In the genomic region with DNA sequence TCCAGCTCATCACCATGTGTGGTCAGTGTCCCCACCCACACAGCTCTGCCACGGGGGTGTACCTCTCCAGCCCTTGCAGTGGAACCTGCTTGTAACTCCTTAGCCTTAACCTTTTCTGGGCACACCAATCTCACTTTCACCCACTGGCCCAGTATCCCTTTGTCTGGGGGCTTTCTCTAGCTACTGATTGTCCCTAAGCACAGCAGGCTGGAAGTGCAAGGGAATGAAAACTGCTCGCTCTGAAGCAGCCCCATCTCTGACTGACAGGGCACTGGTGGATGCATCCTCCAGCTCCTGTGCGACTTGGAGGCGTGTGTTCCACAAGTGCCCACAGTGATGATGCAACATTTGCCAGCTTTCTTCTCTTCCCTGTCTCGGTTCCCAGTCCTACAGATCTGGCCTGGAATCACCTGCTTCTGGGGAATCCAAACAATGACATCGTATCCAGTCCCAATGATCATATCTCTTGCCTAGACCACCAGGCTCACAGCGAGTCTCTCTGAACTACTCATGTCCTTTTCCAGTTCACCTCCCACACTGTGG, we compare ENCODE assay signal across 24 cellular contexts. TPM values are rescaled to one million over a fixed set of nuclear protein-coding genes. Genes with fewer than 3 reads are reported as not detected.
A peak's percentile ranks its signal among the peaks of the same experiment; 100 is the strongest.
DNase-seq lines count a peak whose midpoint lies in the region; ATAC-seq, FAIRE-seq and TF ChIP-seq lines count a peak whose summit lies in the region.
"Had no signal": no experiment of that assay in that cellular context is flagged by ENCODE, and none has a peak within 500 bp of the region (broad histone marks: within the 10 kb centered on the region; RNA-seq: fewer than 3 reads in every experiment).

No MANE protein-coding gene starts in this region.

- H3K4me1 ChIP-seq in esophagus muscularis mucosa: peaks cover 14 to 48% (median 21%) of the 10 kb centered on the region in 4 donors

- no peaks in the 10 kb centered on the region for H3K36me3 Mint-ChIP-seq in neural crest cell (ENCODE audit: low read depth)
- no peaks in the 10 kb centered on the region for H3K36me3 Mint-ChIP-seq in activated CD8-positive, alpha-beta T cell treated with anti-CD3 and anti-CD28 coated beads, Interleukin-2, amount 10 ng/mL, durations not matched to agents 7 days and 5 days (ENCODE audit: low read depth)
- H3K36me3 Mint-ChIP-seq: CD4-positive, alpha-beta memory T cell; IgD-negative memory B cell; memory B cell; natural killer cell treated with Interleukin-12 subunit alpha and Interleukin-12 subunit beta and Interleukin-15 and Interleukin-18, amount 100 ng/mL, for 72 hours had no signal

- H3K36me3 ChIP-seq in esophagus muscularis mucosa: no peaks in the 10 kb centered on the region
- H3K36me3 ChIP-seq: gastroesophageal sphincter, SJCRH30 had no signal

- H3K4me3 ChIP-seq in esophagus muscularis mucosa: no peak overlapping the region
- H3K4me3 ChIP-seq: gastroesophageal sphincter, SJCRH30 had no signal

- H3K27ac ChIP-seq in esophagus muscularis mucosa (replicated peaks in 1 of 4): no peak overlapping the region
- H3K27ac ChIP-seq: gastroesophageal sphincter, SJCRH30 had no signal

- 86% methylated on average over 7 of the region's 7 CpGs for WGBS in esophagus muscularis mucosa

- no peaks in the 10 kb centered on the region for H3K4me1 Mint-ChIP-seq in neural crest cell
- H3K4me1 Mint-ChIP-seq in activated CD8-positive, alpha-beta T cell treated with anti-CD3 and anti-CD28 coated beads, Interleukin-2, amount 10 ng/mL, durations not matched to agents 7 days and 5 days (ENCODE audit: low read depth): no peaks in the 10 kb centered on the region
- H3K4me1 Mint-ChIP-seq: CD4-positive, alpha-beta memory T cell; IgD-negative memory B cell; memory B cell had no signal

- intact Hi-C loops in esophagus muscularis mucosa (cut with DNase I): no loop called here

- CTCF ChIA-PET in activated CD8-positive, alpha-beta T cell treated with anti-CD3 and anti-CD28 coated beads, Interleukin-2, amount 10 ng/mL, durations not matched to agents 7 days and 5 days (lab: Charles Lee): no interaction called here

- peak overlapping the region; percentile 65 for H3K27ac Mint-ChIP-seq in neural crest cell (ENCODE audit: unreplicated experiment)
- H3K27ac Mint-ChIP-seq in activated CD8-positive, alpha-beta T cell treated with anti-CD3 and anti-CD28 coated beads, Interleukin-2, amount 10 ng/mL, durations not matched to agents 7 days and 5 days: no peak overlapping the region
- H3K27ac Mint-ChIP-seq: CD4-positive, alpha-beta memory T cell; IgD-negative memory B cell; memory B cell; natural killer cell treated with Interleukin-12 subunit alpha and Interleukin-12 subunit beta and Interleukin-15 and Interleukin-18, amount 100 ng/mL, for 72 hours had no signal

- TF ChIP-seq CTCF in esophagus muscularis mucosa (IDR thresholded peaks at IDR 0.05): no peak
- TF ChIP-seq CTCF in neural crest cell (conservative IDR thresholded peaks at IDR 0.05): no peak

- peak; percentile 51 for DNase-seq in ACHN
- peak; percentile 24 for DNase-seq in M059J (ENCODE audit: low read depth)
- peak; percentile 87 for DNase-seq in esophagus muscularis mucosa (ENCODE audit: extremely low spot score)
- no peak for DNase-seq in neural crest cell (ENCODE audit: low read depth, low spot score)
- DNase-seq in GM12891 (ENCODE audit: insufficient read length, low spot score): no peak
- DNase-seq in NK-92 (lab: John Stamatoyannopoulos, UW; ENCODE audit: unreplicated experiment): no peak
- DNase-seq in activated CD8-positive, alpha-beta T cell treated with anti-CD3 and anti-CD28 coated beads, Interleukin-2, amount 10 ng/mL, durations not matched to agents 7 days and 5 days: no peak
- DNase-seq: activated CD4-positive, CD25-positive, alpha-beta regulatory T cell; activated effector memory CD4-positive, alpha-beta T cell treated with Interleukin-2 at 50 U/mL for 16 hours; anterior cingulate cortex; CD4-positive, alpha-beta memory T cell; MV-4-11; NCI-H187 treated with DMSO at 0.1 percent for 48 hours; NCI-H524; SJCRH30 had no signal

- ATAC-seq in activated CD8-positive, alpha-beta T cell treated with anti-CD3 and anti-CD28 coated beads, Interleukin-2, amount 10 ng/mL, durations not matched to agents 7 days and 5 days: no peak
- ATAC-seq in GM18858 (IDR thresholded peaks at IDR 0.05; ENCODE audit: unreplicated experiment): no peak
- ATAC-seq: gastroesophageal sphincter had no signal

- POLR2A ChIA-PET in activated CD8-positive, alpha-beta T cell treated with anti-CD3 and anti-CD28 coated beads, Interleukin-2, amount 10 ng/mL, durations not matched to agents 7 days and 5 days (lab: Charles Lee): no interaction called here

- H3K9me3 ChIP-seq in esophagus muscularis mucosa: no peaks in the 10 kb centered on the region
- H3K9me3 ChIP-seq: gastroesophageal sphincter, SJCRH30 had no signal

- no peak for TF ChIP-seq EP300 in esophagus muscularis mucosa (IDR thresholded peaks at IDR 0.05)

- TF ChIP-seq POLR2A in esophagus muscularis mucosa (IDR thresholded peaks at IDR 0.05; ENCODE audit: low read depth) (no peak), GM12891 (IDR thresholded peaks at IDR 0.05; ENCODE audit: low read depth, low read length) (no peak)

- H3K9me3 Mint-ChIP-seq in neural crest cell: no peaks in the 10 kb centered on the region
- no peaks in the 10 kb centered on the region for H3K9me3 Mint-ChIP-seq in activated CD8-positive, alpha-beta T cell treated with anti-CD3 and anti-CD28 coated beads, Interleukin-2, amount 10 ng/mL, durations not matched to agents 7 days and 5 days (ENCODE audit: insufficient read depth)
- H3K9me3 Mint-ChIP-seq: IgD-negative memory B cell; memory B cell; natural killer cell treated with Interleukin-12 subunit alpha and Interleukin-12 subunit beta and Interleukin-15 and Interleukin-18, amount 100 ng/mL, for 72 hours had no signal

- H3K27me3 Mint-ChIP-seq in neural crest cell (ENCODE audit: low read depth): peaks cover 13% of the 10 kb centered on the region
- peaks cover 6% of the 10 kb centered on the region for H3K27me3 Mint-ChIP-seq in activated CD8-positive, alpha-beta T cell treated with anti-CD3 and anti-CD28 coated beads, Interleukin-2, amount 10 ng/mL, durations not matched to agents 7 days and 5 days (ENCODE audit: low read depth)

- in situ Hi-C loops in ACHN (cut with HindIII; ENCODE audit: low pct_ligation_motif_present, low pct_unique_long_range_greater_than_20kb, low sequenced_read_pairs): no loop called here

- no peak overlapping the region for H3K4me3 Mint-ChIP-seq in neural crest cell
- H3K4me3 Mint-ChIP-seq in activated CD8-positive, alpha-beta T cell treated with anti-CD3 and anti-CD28 coated beads, Interleukin-2, amount 10 ng/mL, durations not matched to agents 7 days and 5 days: no peak overlapping the region
- H3K4me3 Mint-ChIP-seq: CD4-positive, alpha-beta memory T cell; IgD-negative memory B cell; memory B cell; natural killer cell treated with Interleukin-12 subunit alpha and Interleukin-12 subunit beta and Interleukin-15 and Interleukin-18, amount 100 ng/mL, for 72 hours had no signal

- H3K27me3 ChIP-seq in esophagus muscularis mucosa: peaks cover 0 to 4% (median 0%) of the 10 kb centered on the region in 4 donors
- H3K27me3 ChIP-seq: SJCRH30 had no signal

- FAIRE-seq in GM12891 (lab: Jason Lieb, UNC): no peak
- FAIRE-seq: colon had no signal

TF ChIP-seq in GM12891, 5 proteins besides CTCF, POLR2A, EP300 and RAD21:
- TF ChIP-seq POLR2AphosphoS5 (IDR thresholded peaks at IDR 0.05; ENCODE audit: low read depth, low read length): no peak
- TF ChIP-seq PAX5 (IDR thresholded peaks at IDR 0.05; ENCODE audit: insufficient read depth, low read length, severe bottlenecking): no peak
- no peak for TF ChIP-seq POU2F2 (IDR thresholded peaks at IDR 0.05; ENCODE audit: low read depth, low read length)
- no peak for TF ChIP-seq TAF1 (IDR thresholded peaks at IDR 0.05; ENCODE audit: low read depth, low read length)
- TF ChIP-seq SPI1 (IDR thresholded peaks at IDR 0.05; ENCODE audit: low read depth, low read length): no peak

RNA-seq across cellular contexts. Expression of a gene that starts 33.6 kb away (rescaled TPM):
- total RNA-seq in M059J (2014; rRNA removed; shearing (Covaris generic)): not detected in 2 replicates
- total RNA-seq in esophagus muscularis mucosa (not detected), neural crest cell (not detected in 2 replicates)
- not detected for polyA plus RNA-seq in GM12891 (2012; ENCODE audit: low read depth, missing spikeins)
- not detected for total RNA-seq in activated CD8-positive, alpha-beta T cell treated with anti-CD3 and anti-CD28 coated beads, Interleukin-2, amount 10 ng/mL, durations not matched to agents 7 days and 5 days
- total RNA-seq: CD4-positive, alpha-beta memory T cell; Daoy; natural killer cell treated with Interleukin-12 subunit alpha and Interleukin-12 subunit beta and Interleukin-15 and Interleukin-18, amount 100 ng/mL, for 72 hours; SJCRH30; subcutaneous adipose tissue; T-helper 2 cell treated with Interferon-gamma antibody and Interleukin-4, amounts not matched to agents 100 ng/mL and 5 ng/mL, for 36 hours had no signal
- polyA plus RNA-seq: CD4-positive, alpha-beta memory T cell; IgD-negative memory B cell had no signal

RNA-seq across cellular contexts. Expression of a gene that starts 53.5 kb away (rescaled TPM):
- total RNA-seq in M059J (2014; rRNA removed; shearing (Covaris generic)): 0.12 TPM in 1 of 2 replicates, not detected in the other
- total RNA-seq in esophagus muscularis mucosa (under 1 TPM; 0.17 to 0.97 (median 0.29) TPM), neural crest cell (2.0 and 3.0 TPM in 2 replicates)
- polyA plus RNA-seq in GM12891 (2012; ENCODE audit: low read depth, missing spikeins): not detected
- total RNA-seq in activated CD8-positive, alpha-beta T cell treated with anti-CD3 and anti-CD28 coated beads, Interleukin-2, amount 10 ng/mL, durations not matched to agents 7 days and 5 days: not detected
- total RNA-seq: CD4-positive, alpha-beta memory T cell; natural killer cell treated with Interleukin-12 subunit alpha and Interleukin-12 subunit beta and Interleukin-15 and Interleukin-18, amount 100 ng/mL, for 72 hours; SJCRH30; T-helper 2 cell treated with Interferon-gamma antibody and Interleukin-4, amounts not matched to agents 100 ng/mL and 5 ng/mL, for 36 hours had no signal
- polyA plus RNA-seq: CD4-positive, alpha-beta memory T cell; IgD-negative memory B cell had no signal

RNA-seq across cellular contexts. Expression of a gene that starts 59.1 kb away (rescaled TPM):
- total RNA-seq in M059J (2014; rRNA removed; shearing (Covaris generic)): not detected in 2 replicates
- total RNA-seq in esophagus muscularis mucosa (1 to 10 TPM; 1.7 to 2.8 (median 2.2) TPM), neural crest cell (4.7 and 5.3 TPM in 2 replicates)
- polyA plus RNA-seq in GM12891 (2012; ENCODE audit: low read depth, missing spikeins): 0.31 TPM
- total RNA-seq in activated CD8-positive, alpha-beta T cell treated with anti-CD3 and anti-CD28 coated beads, Interleukin-2, amount 10 ng/mL, durations not matched to agents 7 days and 5 days: not detected
- total RNA-seq: Daoy; natural killer cell treated with Interleukin-12 subunit alpha and Interleukin-12 subunit beta and Interleukin-15 and Interleukin-18, amount 100 ng/mL, for 72 hours; T-helper 2 cell treated with Interferon-gamma antibody and Interleukin-4, amounts not matched to agents 100 ng/mL and 5 ng/mL, for 36 hours had no signal
- polyA plus RNA-seq: CD4-positive, alpha-beta memory T cell; IgD-negative memory B cell had no signal

Comparison
In these comparisons a context has a peak if more than half of its experiments do, and no peak if none do; other contexts are left out.
1. DNase-seq: peak in ACHN (single experiment), M059J (single experiment) and esophagus muscularis mucosa (single experiment); none in neural crest cell (single experiment), GM12891 (single experiment), NK-92 (single experiment) and activated CD8-positive, alpha-beta T cell treated with anti-CD3 and anti-CD28 coated beads, Interleukin-2, amount 10 ng/mL, durations not matched to agents 7 days and 5 days (single experiment).